Comparison of ENCODE assay signal across 8 cellular contexts in the genomic region with DNA sequence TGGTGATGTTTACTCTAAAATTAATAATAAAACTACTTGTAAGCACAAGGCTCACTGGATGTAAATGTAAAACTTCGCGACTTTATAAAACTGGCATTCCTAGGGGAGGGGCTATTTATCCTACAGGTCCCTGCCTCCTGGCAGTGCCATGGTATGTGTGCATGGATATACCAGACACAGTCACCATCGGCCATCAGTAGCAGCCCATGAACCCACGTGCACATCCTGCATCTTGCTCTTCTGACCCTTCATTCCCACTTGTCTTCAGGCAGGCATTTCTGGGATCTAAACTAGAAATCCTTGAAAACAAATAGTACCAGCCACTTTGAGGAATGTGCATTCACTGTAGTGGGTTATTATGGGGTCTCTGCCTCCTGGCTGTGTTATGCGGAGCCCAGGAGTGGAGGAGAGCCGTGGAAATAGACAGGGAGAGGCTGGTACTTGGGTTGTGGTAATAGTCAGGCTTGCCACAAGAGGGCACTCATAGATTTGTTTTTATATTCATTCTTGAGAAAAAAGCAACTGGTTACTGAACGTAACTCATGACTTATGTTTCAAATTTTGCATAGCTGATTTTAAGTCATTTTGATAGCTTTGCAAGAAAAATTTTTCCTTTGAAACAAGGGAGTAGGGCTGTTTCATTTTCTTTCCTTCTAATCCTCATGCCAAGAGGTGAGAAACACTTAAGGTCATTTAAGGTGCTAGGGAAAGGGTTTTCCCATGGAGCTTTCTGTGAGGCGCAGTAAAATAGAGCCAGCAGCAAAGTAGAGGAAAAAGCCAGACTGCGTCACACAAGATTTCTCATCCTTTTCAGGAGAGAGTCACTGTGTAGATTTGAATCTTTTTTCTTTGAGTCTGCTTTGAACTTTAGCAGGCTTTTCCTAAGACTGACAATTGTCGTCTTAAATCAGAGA. TPM values are rescaled to one million over a fixed set of nuclear protein-coding genes. Genes with fewer than 3 reads are reported as not detected.
DNase-seq lines count a peak whose midpoint lies in the region; ATAC-seq and TF ChIP-seq lines count a peak whose summit lies in the region.

No MANE protein-coding gene starts in this region.

- no peak for TF ChIP-seq POLR2A in transverse colon (IDR thresholded peaks at IDR 0.05)

- CTCF ChIA-PET in activated CD8-positive, alpha-beta memory T cell treated with anti-CD3 and anti-CD28 coated beads, Interleukin-2, amount 10 ng/mL, durations not matched to agents 7 days and 5 days (lab: Charles Lee): interaction anchor here (0.5 to 2.9 kb wide), 25 partner anchors 9 to 337 kb away, joined by 3 to 37 read pairs (median 4); partner anchors contain the start of genes CCDC177 and EXD2

- WGBS in GM23248 (ENCODE audit: low coverage in 1 of 2, low lambda C conversion rate in 2 of 2, missing lambda C conversion rate in 2 of 2), 2 experiments: 37 to 40% methylated on average over 10 of the region's 10 CpGs
- WGBS in transverse colon (ENCODE audit: low coverage in 1 of 2), 2 donors: 48 to 59% methylated on average over 10 of the region's 10 CpGs

- DNase-seq in BE2C (peak; percentile 64), GM23248 (peak; percentile 78), NCI-H524 (lab: John Stamatoyannopoulos, UW) (peak; percentile 52 to 82), fibroblast of gingiva (ENCODE audit: low read depth) (peak; percentile 72), natural killer cell (no peak), transverse colon (peak; percentile 50)
- peak; percentile 68 for DNase-seq in activated CD8-positive, alpha-beta memory T cell treated with anti-CD3 and anti-CD28 coated beads, Interleukin-2, amount 10 ng/mL, durations not matched to agents 7 days and 5 days

- H3K4me3 ChIP-seq in BE2C (ENCODE audit: low read depth, low read length) (no peak overlapping the region), GM23248 (peak overlapping the region; percentile 39), transverse colon (no peak overlapping the region)

- intact Hi-C loops in natural killer cell (cut with micrococcal nuclease): loop anchor here (1.0 kb wide), 3 partner anchors 113 to 332 kb away; partner anchors contain the start of gene CCDC177
- intact Hi-C loops in transverse colon (cut with DNase I; ENCODE audit: low total_unique reads): no loop called here

- H3K36me3 ChIP-seq in BE2C (peaks cover 15% of the 10 kb centered on the region), GM23248 (ENCODE audit: low read depth) (peaks cover 5% of the 10 kb centered on the region), transverse colon (peaks cover 0 to 13% (median 5%) of the 10 kb centered on the region in 4 donors)

- peaks cover 2% of the 10 kb centered on the region for H3K4me1 Mint-ChIP-seq in activated CD8-positive, alpha-beta memory T cell treated with anti-CD3 and anti-CD28 coated beads, Interleukin-2, amount 10 ng/mL, durations not matched to agents 7 days and 5 days
- H3K4me1 Mint-ChIP-seq in natural killer cell: no peaks in the 10 kb centered on the region

- H3K9me3 Mint-ChIP-seq in activated CD8-positive, alpha-beta memory T cell treated with anti-CD3 and anti-CD28 coated beads, Interleukin-2, amount 10 ng/mL, durations not matched to agents 7 days and 5 days (ENCODE audit: low read depth): no peaks in the 10 kb centered on the region
- no peaks in the 10 kb centered on the region for H3K9me3 Mint-ChIP-seq in natural killer cell

- ATAC-seq in activated CD8-positive, alpha-beta memory T cell treated with anti-CD3 and anti-CD28 coated beads, Interleukin-2, amount 10 ng/mL, durations not matched to agents 7 days and 5 days: peak; percentile 77
- ATAC-seq in natural killer cell: peak in 2 of 3 donors; percentile 46 to 69
- ATAC-seq in GM19467 (IDR thresholded peaks at IDR 0.05; ENCODE audit: unreplicated experiment): no peak

- H3K36me3 Mint-ChIP-seq in activated CD8-positive, alpha-beta memory T cell treated with anti-CD3 and anti-CD28 coated beads, Interleukin-2, amount 10 ng/mL, durations not matched to agents 7 days and 5 days: no peaks in the 10 kb centered on the region
- peaks cover 6% of the 10 kb centered on the region for H3K36me3 Mint-ChIP-seq in natural killer cell

- H3F3A ChIP-seq in GM23248 (ENCODE audit: insufficient read depth): peaks cover 7% of the 10 kb centered on the region

- H3K9ac ChIP-seq in GM23248: peak overlapping the region; percentile 16; the same call in 1 of the 2 replicates

- no peaks in the 10 kb centered on the region for H3K9me2 ChIP-seq in GM23248 (ENCODE audit: insufficient read depth)

- H3K27me3 ChIP-seq in BE2C (no peaks in the 10 kb centered on the region), GM23248 (replicated peaks; ENCODE audit: insufficient read depth) (no peaks in the 10 kb centered on the region), transverse colon (no peaks in the 10 kb centered on the region)

- no peaks in the 10 kb centered on the region for H3K27me3 Mint-ChIP-seq in activated CD8-positive, alpha-beta memory T cell treated with anti-CD3 and anti-CD28 coated beads, Interleukin-2, amount 10 ng/mL, durations not matched to agents 7 days and 5 days
- no peaks in the 10 kb centered on the region for H3K27me3 Mint-ChIP-seq in natural killer cell (ENCODE audit: low read depth in 2 of 2)

- peaks cover 3% of the 10 kb centered on the region for H3K4me1 ChIP-seq in BE2C
- H3K4me1 ChIP-seq in GM23248 (ENCODE audit: insufficient read depth): peaks cover 16% of the 10 kb centered on the region; the same call in 1 of the 2 replicates
- H3K4me1 ChIP-seq in transverse colon: peaks cover 0 to 17% (median 4%) of the 10 kb centered on the region in 4 donors

- no peak for TF ChIP-seq EP300 in transverse colon (IDR thresholded peaks at IDR 0.05; ENCODE audit: low read depth)

- H3K9me3 ChIP-seq in BE2C (no peaks in the 10 kb centered on the region), GM23248 (ENCODE audit: low read depth) (no peaks in the 10 kb centered on the region), transverse colon (no peaks in the 10 kb centered on the region)

- H4K20me1 ChIP-seq in GM23248 (ENCODE audit: insufficient read depth): no peaks in the 10 kb centered on the region

- in situ Hi-C loops in GM23248 (cut with MboI) (loop anchor here (25.0 kb wide), 1 partner anchor 220 kb away; no protein-coding TSS in a partner anchor), transverse colon (cut with MboI; ENCODE audit: low pct_ligation_motif_present in 1 of 4, low pct_unique_long_range_greater_than_20kb in 1 of 4, low sequenced_read_pairs in 3 of 4) (loop anchor here in 2 of 4 donors (25.0 kb wide), 1 partner anchor 220 kb away; no protein-coding TSS in a partner anchor)

- H3K4me2 ChIP-seq in GM23248 (ENCODE audit: unreplicated experiment): peak overlapping the region; percentile 69

- H3K27ac ChIP-seq in GM23248 (peak overlapping the region; percentile 16), transverse colon (peak overlapping the region in 2 of 4 donors; percentile 36 to 46)

- H3K27ac Mint-ChIP-seq in activated CD8-positive, alpha-beta memory T cell treated with anti-CD3 and anti-CD28 coated beads, Interleukin-2, amount 10 ng/mL, durations not matched to agents 7 days and 5 days: no peak overlapping the region
- H3K27ac Mint-ChIP-seq in natural killer cell: no peak overlapping the region

- no peaks in the 10 kb centered on the region for H3K79me2 ChIP-seq in GM23248 (ENCODE audit: insufficient read depth)

- no peak overlapping the region for H3K4me3 Mint-ChIP-seq in activated CD8-positive, alpha-beta memory T cell treated with anti-CD3 and anti-CD28 coated beads, Interleukin-2, amount 10 ng/mL, durations not matched to agents 7 days and 5 days
- no peak overlapping the region for H3K4me3 Mint-ChIP-seq in natural killer cell

- TF ChIP-seq CTCF in BE2C (IDR thresholded peaks at IDR 0.05; ENCODE audit: low read depth, low read length): peak; percentile 75
- TF ChIP-seq CTCF in natural killer cell (IDR thresholded peaks at IDR 0.05): peak; percentile 81
- TF ChIP-seq CTCF in transverse colon (IDR thresholded peaks at IDR 0.05): peak; percentile 70 to 88 (median 78)

- H2AFZ ChIP-seq in GM23248: no peak overlapping the region

RNA-seq across cellular contexts. Expression of gene GALNT16, which starts 17.4 kb away (rescaled TPM):
- 5.4 TPM for polyA plus RNA-seq in BE2C (2012; ENCODE audit: insufficient read depth, insufficient read length, low read depth)
- 1.4 and 4.2 TPM in 2 replicates for total RNA-seq in GM23248 (2014; rRNA removed; shearing (Covaris generic))
- 0.59 and 0.86 TPM in 2 replicates for polyA plus RNA-seq in GM23248 (2016; fragmentation: Nextera tagmentation; extraction: Ambion mirVana)
- total RNA-seq in activated CD8-positive, alpha-beta memory T cell treated with anti-CD3 and anti-CD28 coated beads, Interleukin-2, amount 10 ng/mL, durations not matched to agents 7 days and 5 days: under 1 TPM; 0.16 to 0.35 TPM
- total RNA-seq in natural killer cell: not detected
- 10 to 100 TPM in 1 of 4 donors, 1 to 10 TPM in 3; 2.5 to 11.3 (median 2.8) TPM for total RNA-seq in transverse colon

RNA-seq across cellular contexts. Expression of gene EXD2, which starts 51.3 kb away (rescaled TPM):
- polyA plus RNA-seq in BE2C (2012; ENCODE audit: insufficient read depth, insufficient read length, low read depth): 22.3 TPM
- total RNA-seq in GM23248 (2014; rRNA removed; shearing (Covaris generic)): 10.9 and 17.3 TPM in 2 replicates
- 19.6 and 20.1 TPM in 2 replicates for polyA plus RNA-seq in GM23248 (2016; fragmentation: Nextera tagmentation; extraction: Ambion mirVana)
- 1 to 10 TPM; 5.5 to 6.1 TPM for total RNA-seq in activated CD8-positive, alpha-beta memory T cell treated with anti-CD3 and anti-CD28 coated beads, Interleukin-2, amount 10 ng/mL, durations not matched to agents 7 days and 5 days
- 1 to 10 TPM; 2.0 to 4.9 (median 2.9) TPM for total RNA-seq in natural killer cell
- total RNA-seq in transverse colon: 10 to 100 TPM; 16.5 to 33.8 (median 22.8) TPM
